In genomic region chr4:99563310-99564186, GRCh38 we compare ENCODE assay signal across 1 cellular context.
TF ChIP-seq lines count a peak whose summit lies in the region.

Gene TRMT10A (minus strand): TSS chr4:99564039. CDS start chr4:99559338, 4,701 bp downstream.

TF ChIP-seq in HepG2, 621 proteins besides CTCF, POLR2A, EP300 and RAD21 (continued from another document and continues in another):
- TF ChIP-seq ZNF280D (CRISPR knock-in tag; IDR thresholded peaks at IDR 0.05) (no peak), ZNF501 (CRISPR knock-in tag; IDR thresholded peaks at IDR 0.05) (peak; percentile 85), TBX2 (CRISPR knock-in tag; IDR thresholded peaks at IDR 0.05; ENCODE audit: borderline replicate concordance) (peak; percentile 48), ZSCAN12 (CRISPR knock-in tag; IDR thresholded peaks at IDR 0.05) (no peak), MXD1 (CRISPR knock-in tag; IDR thresholded peaks at IDR 0.05) (0 out of 2 replicates have a peak, but pooled peaks have one; percentile 35), MBNL3 (CRISPR knock-in tag; conservative IDR thresholded peaks at IDR 0.05) (no peak), ZNF550 (CRISPR knock-in tag; IDR thresholded peaks at IDR 0.05; ENCODE audit: borderline replicate concordance) (no peak), TFDP2 (CRISPR knock-in tag; IDR thresholded peaks at IDR 0.05) (peak; percentile 39; the same call in 1 of the 2 replicates), U2AF1 (optimal IDR thresholded peaks at IDR 0.05; ENCODE audit: low read depth, low read length) (peak; percentile 95), ZNF234 (CRISPR knock-in tag; conservative IDR thresholded peaks at IDR 0.05) (no peak), ZNF543 (CRISPR knock-in tag; IDR thresholded peaks at IDR 0.05) (peak; percentile 50; the same call in 1 of the 2 replicates), ZBTB20 (CRISPR knock-in tag; IDR thresholded peaks at IDR 0.05; ENCODE audit: borderline replicate concordance, low read depth) (peak; percentile 65; the same call in 1 of the 2 replicates), ZNF605 (CRISPR knock-in tag; IDR thresholded peaks at IDR 0.05) (no peak), GLI4 (CRISPR knock-in tag; IDR thresholded peaks at IDR 0.05; ENCODE audit: borderline replicate concordance) (no peak), ZBTB1 (CRISPR knock-in tag; IDR thresholded peaks at IDR 0.05; ENCODE audit: borderline replicate concordance) (no peak), ATF1 (CRISPR knock-in tag; IDR thresholded peaks at IDR 0.05) (peak; percentile 99), ZNF572 (CRISPR knock-in tag; IDR thresholded peaks at IDR 0.05) (no peak), SRSF9 (IDR thresholded peaks at IDR 0.05; ENCODE audit: borderline replicate concordance, insufficient read depth, low read depth, low read length, poor library complexity, severe bottlenecking) (no peak), ZNF619 (CRISPR knock-in tag; IDR thresholded peaks at IDR 0.05) (0 out of 2 replicates have a peak, but pooled peaks have one; percentile 50), ZNF275 (CRISPR knock-in tag; IDR thresholded peaks at IDR 0.05; ENCODE audit: borderline replicate concordance) (no peak), SNAI1 (CRISPR knock-in tag; IDR thresholded peaks at IDR 0.05; ENCODE audit: borderline replicate concordance) (no peak), ATF2 (CRISPR knock-in tag; IDR thresholded peaks at IDR 0.05) (peak; percentile 69), ZKSCAN1 (IDR thresholded peaks at IDR 0.05; ENCODE audit: low read length) (no peak), SP4 (CRISPR knock-in tag; IDR thresholded peaks at IDR 0.05) (peak; percentile 66), TARDBP (CRISPR knock-in tag; IDR thresholded peaks at IDR 0.05) (peak; percentile 59), FIP1L1 (IDR thresholded peaks at IDR 0.05; ENCODE audit: borderline replicate concordance, insufficient read depth, low read depth, low read length) (no peak), SP5 (CRISPR knock-in tag; IDR thresholded peaks at IDR 0.05; ENCODE audit: borderline replicate concordance, low read depth) (peak; percentile 28; the same call in 1 of the 2 replicates), PCBP2 (optimal IDR thresholded peaks at IDR 0.05; ENCODE audit: low read depth, low read length, poor library complexity, severe bottlenecking) (no peak), SMARCC2 (IDR thresholded peaks at IDR 0.05) (no peak), ZBTB38 (CRISPR knock-in tag; IDR thresholded peaks at IDR 0.05) (peak; percentile 39; the same call in 1 of the 2 replicates), HOXA3 (CRISPR knock-in tag; IDR thresholded peaks at IDR 0.05) (peak; percentile 94), PHF21A (CRISPR knock-in tag; IDR thresholded peaks at IDR 0.05) (peak; percentile 61; the same call in 1 of the 2 replicates), NFIC (IDR thresholded peaks at IDR 0.05; ENCODE audit: low read length) (peak; percentile 7; the same call in 1 of the 2 replicates), CHD4 (IDR thresholded peaks at IDR 0.05; ENCODE audit: borderline replicate concordance, low read length) (0 out of 2 replicates have a peak, but pooled peaks have one; percentile 19), KDM5A (IDR thresholded peaks at IDR 0.05; ENCODE audit: borderline replicate concordance, low read length) (peak; percentile 90; the same call in 1 of the 2 replicates), ZNF225 (CRISPR knock-in tag; IDR thresholded peaks at IDR 0.05) (no peak), CBX5 (CRISPR knock-in tag; IDR thresholded peaks at IDR 0.05; ENCODE audit: borderline replicate concordance) (peak; percentile 51; the same call in 1 of the 2 replicates), RBFOX2 (IDR thresholded peaks at IDR 0.05; ENCODE audit: low read depth, low read length) (peak; percentile 81), ATF7 (IDR thresholded peaks at IDR 0.05) (peak; percentile 94), ATF7 (CRISPR knock-in tag; IDR thresholded peaks at IDR 0.05) (0 out of 2 replicates have a peak, but pooled peaks have one; percentile 57), PAXIP1 (CRISPR knock-in tag; conservative IDR thresholded peaks at IDR 0.05) (peak; percentile 55), MYC (CRISPR knock-in tag; IDR thresholded peaks at IDR 0.05; ENCODE audit: borderline replicate concordance) (no peak; the same call in none of the 2 replicates), ZNF792 (CRISPR knock-in tag; IDR thresholded peaks at IDR 0.05) (no peak)
- TF ChIP-seq, protein P1, sequence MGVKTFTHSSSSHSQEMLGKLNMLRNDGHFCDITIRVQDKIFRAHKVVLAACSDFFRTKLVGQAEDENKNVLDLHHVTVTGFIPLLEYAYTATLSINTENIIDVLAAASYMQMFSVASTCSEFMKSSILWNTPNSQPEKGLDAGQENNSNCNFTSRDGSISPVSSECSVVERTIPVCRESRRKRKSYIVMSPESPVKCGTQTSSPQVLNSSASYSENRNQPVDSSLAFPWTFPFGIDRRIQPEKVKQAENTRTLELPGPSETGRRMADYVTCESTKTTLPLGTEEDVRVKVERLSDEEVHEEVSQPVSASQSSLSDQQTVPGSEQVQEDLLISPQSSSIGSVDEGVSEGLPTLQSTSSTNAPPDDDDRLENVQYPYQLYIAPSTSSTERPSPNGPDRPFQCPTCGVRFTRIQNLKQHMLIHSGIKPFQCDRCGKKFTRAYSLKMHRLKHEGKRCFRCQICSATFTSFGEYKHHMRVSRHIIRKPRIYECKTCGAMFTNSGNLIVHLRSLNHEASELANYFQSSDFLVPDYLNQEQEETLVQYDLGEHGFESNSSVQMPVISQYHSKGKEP (CRISPR knock-in tag; IDR thresholded peaks at IDR 0.05) = 0 out of 2 replicates have a peak, but pooled peaks have one; percentile 34
- TF ChIP-seq, protein P2, sequence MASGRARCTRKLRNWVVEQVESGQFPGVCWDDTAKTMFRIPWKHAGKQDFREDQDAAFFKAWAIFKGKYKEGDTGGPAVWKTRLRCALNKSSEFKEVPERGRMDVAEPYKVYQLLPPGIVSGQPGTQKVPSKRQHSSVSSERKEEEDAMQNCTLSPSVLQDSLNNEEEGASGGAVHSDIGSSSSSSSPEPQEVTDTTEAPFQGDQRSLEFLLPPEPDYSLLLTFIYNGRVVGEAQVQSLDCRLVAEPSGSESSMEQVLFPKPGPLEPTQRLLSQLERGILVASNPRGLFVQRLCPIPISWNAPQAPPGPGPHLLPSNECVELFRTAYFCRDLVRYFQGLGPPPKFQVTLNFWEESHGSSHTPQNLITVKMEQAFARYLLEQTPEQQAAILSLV (CRISPR knock-in tag; IDR thresholded peaks at IDR 0.05; ENCODE audit: borderline replicate concordance) = no peak
- TF ChIP-seq, protein P3, sequence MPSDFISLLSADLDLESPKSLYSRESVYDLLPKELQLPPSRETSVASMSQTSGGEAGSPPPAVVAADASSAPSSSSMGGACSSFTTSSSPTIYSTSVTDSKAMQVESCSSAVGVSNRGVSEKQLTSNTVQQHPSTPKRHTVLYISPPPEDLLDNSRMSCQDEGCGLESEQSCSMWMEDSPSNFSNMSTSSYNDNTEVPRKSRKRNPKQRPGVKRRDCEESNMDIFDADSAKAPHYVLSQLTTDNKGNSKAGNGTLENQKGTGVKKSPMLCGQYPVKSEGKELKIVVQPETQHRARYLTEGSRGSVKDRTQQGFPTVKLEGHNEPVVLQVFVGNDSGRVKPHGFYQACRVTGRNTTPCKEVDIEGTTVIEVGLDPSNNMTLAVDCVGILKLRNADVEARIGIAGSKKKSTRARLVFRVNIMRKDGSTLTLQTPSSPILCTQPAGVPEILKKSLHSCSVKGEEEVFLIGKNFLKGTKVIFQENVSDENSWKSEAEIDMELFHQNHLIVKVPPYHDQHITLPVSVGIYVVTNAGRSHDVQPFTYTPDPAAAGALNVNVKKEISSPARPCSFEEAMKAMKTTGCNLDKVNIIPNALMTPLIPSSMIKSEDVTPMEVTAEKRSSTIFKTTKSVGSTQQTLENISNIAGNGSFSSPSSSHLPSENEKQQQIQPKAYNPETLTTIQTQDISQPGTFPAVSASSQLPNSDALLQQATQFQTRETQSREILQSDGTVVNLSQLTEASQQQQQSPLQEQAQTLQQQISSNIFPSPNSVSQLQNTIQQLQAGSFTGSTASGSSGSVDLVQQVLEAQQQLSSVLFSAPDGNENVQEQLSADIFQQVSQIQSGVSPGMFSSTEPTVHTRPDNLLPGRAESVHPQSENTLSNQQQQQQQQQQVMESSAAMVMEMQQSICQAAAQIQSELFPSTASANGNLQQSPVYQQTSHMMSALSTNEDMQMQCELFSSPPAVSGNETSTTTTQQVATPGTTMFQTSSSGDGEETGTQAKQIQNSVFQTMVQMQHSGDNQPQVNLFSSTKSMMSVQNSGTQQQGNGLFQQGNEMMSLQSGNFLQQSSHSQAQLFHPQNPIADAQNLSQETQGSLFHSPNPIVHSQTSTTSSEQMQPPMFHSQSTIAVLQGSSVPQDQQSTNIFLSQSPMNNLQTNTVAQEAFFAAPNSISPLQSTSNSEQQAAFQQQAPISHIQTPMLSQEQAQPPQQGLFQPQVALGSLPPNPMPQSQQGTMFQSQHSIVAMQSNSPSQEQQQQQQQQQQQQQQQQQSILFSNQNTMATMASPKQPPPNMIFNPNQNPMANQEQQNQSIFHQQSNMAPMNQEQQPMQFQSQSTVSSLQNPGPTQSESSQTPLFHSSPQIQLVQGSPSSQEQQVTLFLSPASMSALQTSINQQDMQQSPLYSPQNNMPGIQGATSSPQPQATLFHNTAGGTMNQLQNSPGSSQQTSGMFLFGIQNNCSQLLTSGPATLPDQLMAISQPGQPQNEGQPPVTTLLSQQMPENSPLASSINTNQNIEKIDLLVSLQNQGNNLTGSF (CRISPR knock-in tag; IDR thresholded peaks at IDR 0.05) = no peak
